In the genomic region with DNA sequence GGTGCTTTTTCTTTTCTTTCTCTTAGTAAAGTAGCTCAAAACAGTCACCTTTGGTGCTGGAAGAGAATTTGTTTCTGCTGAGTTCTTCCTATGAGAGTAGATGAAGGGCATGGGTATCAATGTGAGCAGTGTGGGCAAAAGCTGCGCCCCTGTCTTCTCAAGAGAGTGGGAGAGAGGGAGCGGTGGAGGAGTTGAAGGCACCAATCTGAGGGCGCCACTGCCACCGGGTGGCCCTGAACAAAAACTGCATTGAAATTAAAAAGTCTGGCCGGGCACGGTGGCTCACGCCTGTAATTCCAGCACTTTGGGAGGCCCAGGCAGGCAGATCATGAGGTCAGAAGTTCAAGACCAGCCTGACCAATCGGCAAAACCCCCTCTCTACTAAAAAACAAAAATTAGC, we compare ENCODE assay signal across 10 cellular contexts. TPM values are rescaled to one million over a fixed set of nuclear protein-coding genes. Genes with fewer than 3 reads are reported as not detected.
DNase-seq lines count a peak whose midpoint lies in the region; ATAC-seq and TF ChIP-seq lines count a peak whose summit lies in the region.
"Had no signal": no experiment of that assay in that cellular context is flagged by ENCODE, and none has a peak within 500 bp of the region (broad histone marks: within the 10 kb centered on the region; RNA-seq: fewer than 3 reads in every experiment).

No MANE protein-coding gene starts in this region.

- H3K4me1 ChIP-seq in OCI-LY3 (ENCODE audit: low read length) (no peaks in the 10 kb centered on the region), tibial artery (peaks cover 13 to 30% (median 26%) of the 10 kb centered on the region in 4 donors)

- no peak overlapping the region for H3K4me2 ChIP-seq in OCI-LY3 (ENCODE audit: low read length)

- DNase-seq in Right ventricle myocardium superior (peak; percentile 37), Right ventricle myocardium inferior (ENCODE audit: missing footprints) (no peak), fibroblast of gingiva (ENCODE audit: low read depth) (peak; percentile 20), tibial artery (no peak), T-helper 9 cell (no peak)
- DNase-seq: NCI-H2081 had no signal

- H3K4me3 ChIP-seq in OCI-LY3 (ENCODE audit: low read length) (no peak overlapping the region), tibial artery (no peak overlapping the region)

- no peak for ATAC-seq in Right ventricle myocardium superior (ENCODE audit: poor library complexity)
- ATAC-seq in Right ventricle myocardium inferior = no peak
- no peak for ATAC-seq in GM19324 (IDR thresholded peaks at IDR 0.05; ENCODE audit: low FRiP score, unreplicated experiment)
- no peak for ATAC-seq in GM18517 (IDR thresholded peaks at IDR 0.05; ENCODE audit: unreplicated experiment)

- peaks cover 64% of the 10 kb centered on the region for H3K79me2 ChIP-seq in OCI-LY3 (ENCODE audit: low read length)

- intact Hi-C loops in Right ventricle myocardium superior (cut with DNase I) = loop anchor here (5.0 kb wide), 1 partner anchor 291 kb away; no protein-coding TSS in a partner anchor
- intact Hi-C loops in Right ventricle myocardium inferior (cut with DNase I) = no loop called here
- intact Hi-C loops in tibial artery (cut with DNase I; ENCODE audit: low total_unique reads) = loop anchor here (10.0 kb wide), 1 partner anchor 74 kb away; the partner anchor contains the start of gene BRD4

- peak; percentile 25; the same call in 1 of the 2 replicates for TF ChIP-seq CTCF in OCI-LY3 (IDR thresholded peaks at IDR 0.05; ENCODE audit: low read depth, low read length)
- TF ChIP-seq CTCF in tibial artery (IDR thresholded peaks at IDR 0.05) = peak; percentile 23 to 26

- peaks cover 57% of the 10 kb centered on the region for H4K20me1 ChIP-seq in OCI-LY3 (ENCODE audit: insufficient read depth, low read length)

- H3K27me3 ChIP-seq in OCI-LY3 (ENCODE audit: low read depth, low read length) (no peaks in the 10 kb centered on the region), tibial artery (no peaks in the 10 kb centered on the region)

- no peak overlapping the region for H3K9ac ChIP-seq in OCI-LY3 (ENCODE audit: low read length)

- no peak overlapping the region for H2AFZ ChIP-seq in OCI-LY3 (ENCODE audit: low read depth, low read length)

- H3K9me3 ChIP-seq in OCI-LY3 (ENCODE audit: insufficient read depth, low read length) = no peaks in the 10 kb centered on the region
- no peaks in the 10 kb centered on the region for H3K9me3 ChIP-seq in tibial artery

- no peak overlapping the region for H3K27ac ChIP-seq in OCI-LY3 (ENCODE audit: low read length)
- peak overlapping the region; percentile 15 to 50 for H3K27ac ChIP-seq in tibial artery

- H3K36me3 ChIP-seq in OCI-LY3 (replicated peaks; ENCODE audit: low read depth, low read length) = peaks cover 89% of the 10 kb centered on the region
- H3K36me3 ChIP-seq in tibial artery = peaks cover 76 to 96% (median 85%) of the 10 kb centered on the region in 3 donors

RNA-seq across cellular contexts. Expression of gene EPHX3, which starts 28.7 kb away (rescaled TPM):
- 0.27 TPM for total RNA-seq in Right ventricle myocardium superior
- 0.14 TPM for total RNA-seq in Right ventricle myocardium inferior
- total RNA-seq: skeletal muscle tissue had no signal

Comparison
In these comparisons a context has a peak if more than half of its experiments do, and no peak if none do; other contexts are left out.
1. DNase-seq: peak in Right ventricle myocardium superior (single experiment) and fibroblast of gingiva (single experiment); none in Right ventricle myocardium inferior (single experiment), tibial artery (0 of 2) and T-helper 9 cell (single experiment).